In the genomic region with DNA sequence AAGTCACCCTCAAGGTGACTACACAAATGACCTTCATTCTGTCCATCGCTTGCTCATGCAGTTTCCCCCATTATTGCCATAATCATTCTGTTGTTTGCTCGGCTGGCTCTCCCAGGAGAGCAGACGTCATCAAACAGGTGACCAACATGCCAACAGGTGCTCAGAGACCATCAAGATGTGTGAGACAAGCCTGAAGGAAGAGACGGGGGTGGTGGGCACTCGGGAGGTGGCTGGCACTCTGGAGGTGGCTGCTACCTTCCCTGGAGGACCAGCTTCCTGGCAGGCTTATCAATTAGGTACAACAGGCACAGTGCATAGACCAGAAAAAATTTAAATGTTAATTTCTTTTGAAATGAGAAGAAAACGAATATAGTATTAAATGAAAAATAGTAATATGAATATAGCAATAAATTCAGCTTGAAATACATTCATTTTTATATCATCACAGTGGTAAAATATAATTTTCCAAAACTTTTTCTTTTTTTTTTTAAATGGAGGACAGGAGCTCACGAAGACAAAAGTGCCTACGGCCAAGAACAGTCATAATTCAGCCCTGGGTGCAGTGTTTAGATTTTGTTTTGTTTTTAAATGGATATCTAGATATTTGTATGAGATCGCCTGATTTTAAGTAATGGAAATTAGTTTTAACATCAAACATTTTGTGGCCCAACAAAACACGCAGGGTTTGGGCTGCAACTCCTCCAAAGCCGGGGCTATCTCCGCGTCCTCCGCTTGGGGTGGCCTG, we compare ENCODE assay signal across 8 cellular contexts. TPM values are rescaled to one million over a fixed set of nuclear protein-coding genes. Genes with fewer than 3 reads are reported as not detected.
A peak's percentile ranks its signal among the peaks of the same experiment; 100 is the strongest.
DNase-seq lines count a peak whose midpoint lies in the region; ATAC-seq and TF ChIP-seq lines count a peak whose summit lies in the region.

No MANE protein-coding gene starts in this region.

- peaks cover 14% of the 10 kb centered on the region for H3K4me1 Mint-ChIP-seq in Caco-2 (ENCODE audit: low read depth, unreplicated experiment)
- peaks cover 25% of the 10 kb centered on the region for H3K4me1 Mint-ChIP-seq in activated CD8-positive, alpha-beta T cell treated with anti-CD3 and anti-CD28 coated beads, Interleukin-2, amount 10 ng/mL, durations not matched to agents 7 days and 5 days (ENCODE audit: low read depth)

- no peaks in the 10 kb centered on the region for H3K9me3 Mint-ChIP-seq in Caco-2 (ENCODE audit: unreplicated experiment)
- peaks cover 15% of the 10 kb centered on the region for H3K9me3 Mint-ChIP-seq in activated CD8-positive, alpha-beta T cell treated with anti-CD3 and anti-CD28 coated beads, Interleukin-2, amount 10 ng/mL, durations not matched to agents 7 days and 5 days (ENCODE audit: insufficient read depth)

- no peaks in the 10 kb centered on the region for H3K27me3 Mint-ChIP-seq in Caco-2 (ENCODE audit: insufficient read depth, unreplicated experiment)
- H3K27me3 Mint-ChIP-seq in activated CD8-positive, alpha-beta T cell treated with anti-CD3 and anti-CD28 coated beads, Interleukin-2, amount 10 ng/mL, durations not matched to agents 7 days and 5 days (ENCODE audit: low read depth) = peaks cover 13% of the 10 kb centered on the region

- no peaks in the 10 kb centered on the region for H3K9me2 ChIP-seq in Loucy (replicated peaks; ENCODE audit: low read depth, low read length)

- CTCF ChIA-PET in Caco-2 (lab: Charles Lee) = interaction anchor here (0.6 to 2.7 kb wide), 5 partner anchors 16 to 728 kb away, joined by 3 to 33 read pairs (median 4); a partner anchor contains a TSS
- CTCF ChIA-PET in activated CD8-positive, alpha-beta T cell treated with anti-CD3 and anti-CD28 coated beads, Interleukin-2, amount 10 ng/mL, durations not matched to agents 7 days and 5 days (lab: Charles Lee) = interaction anchor here (1.4 to 3.1 kb wide), 3 partner anchors 9 to 769 kb away, joined by 3 to 14 read pairs (median 14); no protein-coding TSS in a partner anchor

- no peaks in the 10 kb centered on the region for H3K79me2 ChIP-seq in Loucy (ENCODE audit: insufficient read depth, low read length)

- H3K4me3 ChIP-seq in Caco-2 (ENCODE audit: low read depth, low read length) = peak overlapping the region; percentile 50
- peak overlapping the region; percentile 86 for H3K4me3 ChIP-seq in Loucy (ENCODE audit: low read length, poor library complexity, severe bottlenecking)
- peak overlapping the region; percentile 22 for H3K4me3 ChIP-seq in iPS-11a (ENCODE audit: low read depth, low read length)
- H3K4me3 ChIP-seq in skin epidermis = peak overlapping the region; percentile 33 to 69 (median 37)

- ATAC-seq in activated CD8-positive, alpha-beta T cell treated with anti-CD3 and anti-CD28 coated beads, Interleukin-2, amount 10 ng/mL, durations not matched to agents 7 days and 5 days = no peak
- no peak for ATAC-seq in GM21390 (IDR thresholded peaks at IDR 0.05; ENCODE audit: unreplicated experiment)

- H3K27me3 ChIP-seq in Caco-2 (replicated peaks; ENCODE audit: control insufficient read depth, insufficient read depth, low read length) (no peaks in the 10 kb centered on the region), Loucy (ENCODE audit: insufficient read depth, low read length, poor library complexity, severe bottlenecking) (no peaks in the 10 kb centered on the region)

- 0 out of 2 replicates have a peak, but pooled peaks cover 3% of the 10 kb centered on the region for H3F3A ChIP-seq in Loucy (ENCODE audit: low read depth)

- H3K36me3 Mint-ChIP-seq in Caco-2 (ENCODE audit: insufficient read depth, unreplicated experiment) = peaks cover 9% of the 10 kb centered on the region
- H3K36me3 Mint-ChIP-seq in activated CD8-positive, alpha-beta T cell treated with anti-CD3 and anti-CD28 coated beads, Interleukin-2, amount 10 ng/mL, durations not matched to agents 7 days and 5 days (ENCODE audit: low read depth) = peaks cover 10% of the 10 kb centered on the region

- H3K36me3 ChIP-seq in Caco-2 (ENCODE audit: control insufficient read depth, insufficient read depth, low read length) (no peaks in the 10 kb centered on the region), Loucy (ENCODE audit: insufficient read depth, low read length) (no peaks in the 10 kb centered on the region)

- intact Hi-C loops in Caco-2 (cut with micrococcal nuclease; ENCODE audit: unreplicated experiment) = loop anchor here (1.0 kb wide), 1 partner anchor 15 kb away; no protein-coding TSS in a partner anchor

- H3K4me1 ChIP-seq in Caco-2 (peaks cover 5% of the 10 kb centered on the region; the same call in 1 of the 2 replicates), Loucy (ENCODE audit: insufficient read depth, low read length, poor library complexity, severe bottlenecking) (peaks cover 14% of the 10 kb centered on the region)

- peak overlapping the region; percentile 87 for H3K4me2 ChIP-seq in Loucy (ENCODE audit: low read depth, low read length, poor library complexity, severe bottlenecking)

- H3K27ac Mint-ChIP-seq in Caco-2 (ENCODE audit: unreplicated experiment) = peak overlapping the region; percentile 94
- peak overlapping the region; percentile 85 for H3K27ac Mint-ChIP-seq in activated CD8-positive, alpha-beta T cell treated with anti-CD3 and anti-CD28 coated beads, Interleukin-2, amount 10 ng/mL, durations not matched to agents 7 days and 5 days

- H3K9ac ChIP-seq in Loucy (ENCODE audit: low read depth, low read length, poor library complexity, severe bottlenecking) = peak overlapping the region; percentile 93

- H4K20me1 ChIP-seq in Loucy (ENCODE audit: insufficient read depth, low read length, poor library complexity, severe bottlenecking) = no peaks in the 10 kb centered on the region

- no peaks in the 10 kb centered on the region for H3K9me3 ChIP-seq in Caco-2
- H3K9me3 ChIP-seq in Loucy (ENCODE audit: insufficient read depth, low read depth, low read length) = peaks cover 5% of the 10 kb centered on the region; the same call in 1 of the 2 replicates

- peak overlapping the region; percentile 84 for H2AFZ ChIP-seq in Loucy (ENCODE audit: low read length)

- POLR2A ChIA-PET in Caco-2 (lab: Charles Lee) = interaction anchor here (0.5 to 1.8 kb wide), 7 partner anchors 8 to 787 kb away, joined by 3 to 11 read pairs (median 6); a partner anchor contains a TSS
- POLR2A ChIA-PET in activated CD8-positive, alpha-beta T cell treated with anti-CD3 and anti-CD28 coated beads, Interleukin-2, amount 10 ng/mL, durations not matched to agents 7 days and 5 days (lab: Charles Lee) = interaction anchor here (0.6 to 2.6 kb wide), 6 partner anchors 9 to 786 kb away, joined by 5 to 24 read pairs (median 10); a partner anchor contains a TSS

- DNase-seq in Caco-2 (no peak), iPS-NIHi11 (ENCODE audit: low spot score) (no peak), CD1c-positive myeloid dendritic cell (ENCODE audit: extremely low spot score) (no peak)
- no peak for DNase-seq in activated CD8-positive, alpha-beta T cell treated with anti-CD3 and anti-CD28 coated beads, Interleukin-2, amount 10 ng/mL, durations not matched to agents 7 days and 5 days

- BruUV-seq in Caco-2 (replicated peaks; lab: Mats Ljungman, UMichigan) = TSS peak; percentile 69

- peak overlapping the region; percentile 83 to 100 (median 97) for H3K27ac ChIP-seq in skin epidermis

- TF ChIP-seq CTCF in Caco-2 (IDR thresholded peaks at IDR 0.05; ENCODE audit: insufficient read depth in 1 of 2, low read depth in 1 of 2, low read length in 1 of 2, severe bottlenecking in 1 of 2, unreplicated experiment in 1 of 2) (peak in 1 of 2 experiments; percentile 19), Loucy (conservative IDR thresholded peaks at IDR 0.05; ENCODE audit: low read length) (no peak)

- peak overlapping the region; percentile 96 for H3K4me3 Mint-ChIP-seq in Caco-2 (ENCODE audit: unreplicated experiment)
- H3K4me3 Mint-ChIP-seq in activated CD8-positive, alpha-beta T cell treated with anti-CD3 and anti-CD28 coated beads, Interleukin-2, amount 10 ng/mL, durations not matched to agents 7 days and 5 days = peak overlapping the region; percentile 72

RNA-seq across cellular contexts. Expression of a gene that starts 16.9 kb away (rescaled TPM):
- 44.1 and 47.5 TPM in 2 replicates for total RNA-seq in Caco-2 (2022)
- under 1 TPM; 0.37 to 0.40 TPM for total RNA-seq in activated CD8-positive, alpha-beta T cell treated with anti-CD3 and anti-CD28 coated beads, Interleukin-2, amount 10 ng/mL, durations not matched to agents 7 days and 5 days

RNA-seq across cellular contexts. Expression of a gene that starts 45.4 kb away (rescaled TPM):
- 10.9 and 11.0 TPM in 2 replicates for total RNA-seq in Caco-2 (2022)
- total RNA-seq in activated CD8-positive, alpha-beta T cell treated with anti-CD3 and anti-CD28 coated beads, Interleukin-2, amount 10 ng/mL, durations not matched to agents 7 days and 5 days = not detected

Comparison
In these comparisons a context has a peak if more than half of its experiments do, and no peak if none do; other contexts are left out.
1. H3K4me3 ChIP-seq: peak in every context shown above with its lines; median percentile 86 in Loucy; 50 in Caco-2; 37 in skin epidermis; 22 in iPS-11a.
2. RNA of a gene that starts 16.9 kb away (total RNA-seq): 44.1 to 47.5 TPM in Caco-2; 0.37 to 0.40 TPM in activated CD8-positive, alpha-beta T cell treated with anti-CD3 and anti-CD28 coated beads, Interleukin-2, amount 10 ng/mL, durations not matched to agents 7 days and 5 days; every median in the first group is over 10 times any median in the second.
3. RNA of a gene that starts 45.4 kb away (total RNA-seq): 10.9 to 11.0 TPM in Caco-2; not detected in activated CD8-positive, alpha-beta T cell treated with anti-CD3 and anti-CD28 coated beads, Interleukin-2, amount 10 ng/mL, durations not matched to agents 7 days and 5 days; every median in the first group is over 10 times any median in the second.